In genomic region chr18:12873961-12874567, GRCh38 we compare ENCODE assay signal across 3 cellular contexts. TPM values are rescaled to one million over a fixed set of nuclear protein-coding genes. Genes with fewer than 3 reads are reported as not detected.
A peak's percentile ranks its signal among the peaks of the same experiment; 100 is the strongest.
DNase-seq lines count a peak whose midpoint lies in the region; ATAC-seq and TF ChIP-seq lines count a peak whose summit lies in the region.
"Not testable (repeated sequence)": the region's sequence is repeated elsewhere in the genome, so short reads cannot be mapped to it uniquely, and the experiment has no call there.

No MANE protein-coding gene starts in this region.

- not testable (repeated sequence) for H3K4me3 Mint-ChIP-seq in dendritic cell treated with granulocyte-macrophage colony-stimulating factor and Interleukin-4, amounts not matched to agents 40 ng/mL and 50 ng/mL, for 4 days; glutamatergic neuron (ENCODE audit: unreplicated experiment); stimulated activated naive CD8-positive, alpha-beta T cell treated with anti-CD3 and anti-CD28 coated beads, Interleukin-15, amount 100 ng/mL, for 72 hours

- intact Hi-C loops in dendritic cell treated with granulocyte-macrophage colony-stimulating factor and Interleukin-4, amounts not matched to agents 40 ng/mL and 50 ng/mL, for 4 days (cut with micrococcal nuclease), result not testable (repeated sequence)

- not testable (repeated sequence) for H3K27me3 Mint-ChIP-seq in dendritic cell treated with granulocyte-macrophage colony-stimulating factor and Interleukin-4, amounts not matched to agents 40 ng/mL and 50 ng/mL, for 4 days; glutamatergic neuron (ENCODE audit: unreplicated experiment); stimulated activated naive CD8-positive, alpha-beta T cell treated with anti-CD3 and anti-CD28 coated beads, Interleukin-15, amount 100 ng/mL, for 72 hours

- not testable (repeated sequence) for TF ChIP-seq CTCF in glutamatergic neuron (IDR thresholded peaks at IDR 0.05; ENCODE audit: partially characterized antibody, unreplicated experiment)

- peak; percentile 17 for DNase-seq in glutamatergic neuron
- DNase-seq in stimulated activated naive CD8-positive, alpha-beta T cell treated with anti-CD3 and anti-CD28 coated beads, Interleukin-15, amount 100 ng/mL, for 72 hours, result not testable (repeated sequence)

- ATAC-seq in stimulated activated naive CD8-positive, alpha-beta T cell treated with anti-CD3 and anti-CD28 coated beads, Interleukin-15, amount 100 ng/mL, for 72 hours, result peak; percentile 82

- H3K4me1 Mint-ChIP-seq in dendritic cell treated with granulocyte-macrophage colony-stimulating factor and Interleukin-4, amounts not matched to agents 40 ng/mL and 50 ng/mL, for 4 days (ENCODE audit: low read depth), result peaks cover 43% of the 10 kb centered on the region
- not testable (repeated sequence) for H3K4me1 Mint-ChIP-seq in glutamatergic neuron (ENCODE audit: low read depth, unreplicated experiment)
- peaks cover 45% of the 10 kb centered on the region for H3K4me1 Mint-ChIP-seq in stimulated activated naive CD8-positive, alpha-beta T cell treated with anti-CD3 and anti-CD28 coated beads, Interleukin-15, amount 100 ng/mL, for 72 hours

- H3K9me3 Mint-ChIP-seq in dendritic cell treated with granulocyte-macrophage colony-stimulating factor and Interleukin-4, amounts not matched to agents 40 ng/mL and 50 ng/mL, for 4 days; stimulated activated naive CD8-positive, alpha-beta T cell treated with anti-CD3 and anti-CD28 coated beads, Interleukin-15, amount 100 ng/mL, for 72 hours: not testable (repeated sequence)
- peaks cover 11% of the 10 kb centered on the region for H3K9me3 Mint-ChIP-seq in glutamatergic neuron (ENCODE audit: unreplicated experiment)

- peaks cover 41% of the 10 kb centered on the region for H3K36me3 Mint-ChIP-seq in dendritic cell treated with granulocyte-macrophage colony-stimulating factor and Interleukin-4, amounts not matched to agents 40 ng/mL and 50 ng/mL, for 4 days (ENCODE audit: low read depth)
- H3K36me3 Mint-ChIP-seq in glutamatergic neuron (ENCODE audit: unreplicated experiment), result not testable (repeated sequence)

- peak overlapping the region; percentile 22 for H3K27ac Mint-ChIP-seq in dendritic cell treated with granulocyte-macrophage colony-stimulating factor and Interleukin-4, amounts not matched to agents 40 ng/mL and 50 ng/mL, for 4 days
- not testable (repeated sequence) for H3K27ac Mint-ChIP-seq in glutamatergic neuron (ENCODE audit: unreplicated experiment); stimulated activated naive CD8-positive, alpha-beta T cell treated with anti-CD3 and anti-CD28 coated beads, Interleukin-15, amount 100 ng/mL, for 72 hours

RNA-seq across cellular contexts. Expression of gene PTPN2, which starts 10.0 kb away (rescaled TPM):
- total RNA-seq in glutamatergic neuron (ENCODE audit: unreplicated experiment), result 33.3 TPM
